Comparison of ENCODE assay signal across 1 cellular context in the genomic region with DNA sequence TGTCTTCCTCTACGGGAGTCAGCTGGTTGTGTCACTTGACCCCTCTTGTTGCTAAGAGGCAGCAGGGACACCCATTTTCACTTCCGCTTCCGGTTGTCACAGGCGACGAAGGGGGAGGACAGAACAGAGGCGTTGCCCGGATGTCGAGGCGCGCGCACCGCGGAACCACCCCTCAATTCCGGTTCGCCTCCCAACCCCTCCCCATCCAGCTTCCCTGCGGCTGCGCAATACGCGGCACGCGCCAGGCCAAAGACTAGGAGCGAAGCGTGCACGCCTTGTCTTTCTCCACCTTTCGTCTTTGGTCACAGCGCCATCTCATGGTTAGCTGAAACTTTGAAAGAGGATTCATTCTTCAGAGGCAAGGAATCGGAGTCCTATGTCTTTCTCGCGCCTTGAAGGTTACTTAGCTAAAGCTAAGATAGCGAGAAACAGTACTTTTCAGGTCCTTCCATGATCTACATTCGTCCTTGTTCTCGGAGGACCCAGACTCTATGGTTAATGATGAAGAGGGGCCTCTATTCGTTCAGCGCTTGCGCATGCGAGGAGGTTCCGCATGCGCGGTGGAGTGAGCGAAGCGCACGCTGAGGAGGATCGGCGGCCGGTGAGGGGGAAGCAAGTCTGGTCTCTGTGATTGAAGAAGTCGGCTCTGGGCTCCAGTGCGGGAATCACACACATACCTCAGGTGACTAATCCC.
TF ChIP-seq lines count a peak whose summit lies in the region.

A gene (minus strand): TSS at position 30 of the 694 bp plus-strand sequence. CDS start 106 bp downstream, outside the sequence.
A gene (plus strand): TSS at position 554 of the 694 bp plus-strand sequence. CDS start 4,440 bp downstream, outside the sequence.

TF ChIP-seq in HEK293, 187 proteins besides CTCF, POLR2A, EP300 and RAD21 (continued from another document):
- TF ChIP-seq, protein P1, sequence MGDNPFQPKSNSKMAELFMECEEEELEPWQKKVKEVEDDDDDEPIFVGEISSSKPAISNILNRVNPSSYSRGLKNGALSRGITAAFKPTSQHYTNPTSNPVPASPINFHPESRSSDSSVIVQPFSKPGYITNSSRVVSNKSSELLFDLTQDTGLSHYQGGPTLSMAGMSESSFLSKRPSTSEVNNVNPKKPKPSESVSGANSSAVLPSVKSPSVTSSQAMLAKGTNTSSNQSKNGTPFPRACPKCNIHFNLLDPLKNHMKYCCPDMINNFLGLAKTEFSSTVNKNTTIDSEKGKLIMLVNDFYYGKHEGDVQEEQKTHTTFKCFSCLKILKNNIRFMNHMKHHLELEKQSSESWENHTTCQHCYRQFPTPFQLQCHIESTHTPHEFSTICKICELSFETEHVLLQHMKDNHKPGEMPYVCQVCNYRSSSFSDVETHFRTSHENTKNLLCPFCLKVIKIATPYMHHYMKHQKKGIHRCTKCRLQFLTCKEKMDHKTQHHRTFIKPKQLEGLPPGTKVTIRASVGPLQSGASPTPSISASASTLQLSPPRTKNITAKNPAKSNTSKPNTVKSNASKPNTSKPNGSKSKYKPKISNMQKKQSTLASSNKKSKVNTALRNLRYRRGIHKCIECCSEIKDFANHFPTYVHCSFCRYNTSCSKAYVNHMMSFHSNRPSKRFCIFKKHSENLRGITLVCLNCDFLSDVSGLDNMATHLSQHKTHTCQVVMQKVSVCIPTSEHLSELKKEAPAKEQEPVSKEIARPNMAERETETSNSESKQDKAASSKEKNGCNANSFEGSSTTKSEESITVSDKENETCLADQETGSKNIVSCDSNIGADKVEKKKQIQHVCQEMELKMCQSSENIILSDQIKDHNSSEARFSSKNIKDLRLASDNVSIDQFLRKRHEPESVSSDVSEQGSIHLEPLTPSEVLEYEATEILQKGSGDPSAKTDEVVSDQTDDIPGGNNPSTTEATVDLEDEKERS (tag by site-specific recombination; IDR thresholded peaks at IDR 0.05), result no peak
- TF ChIP-seq, protein P2, sequence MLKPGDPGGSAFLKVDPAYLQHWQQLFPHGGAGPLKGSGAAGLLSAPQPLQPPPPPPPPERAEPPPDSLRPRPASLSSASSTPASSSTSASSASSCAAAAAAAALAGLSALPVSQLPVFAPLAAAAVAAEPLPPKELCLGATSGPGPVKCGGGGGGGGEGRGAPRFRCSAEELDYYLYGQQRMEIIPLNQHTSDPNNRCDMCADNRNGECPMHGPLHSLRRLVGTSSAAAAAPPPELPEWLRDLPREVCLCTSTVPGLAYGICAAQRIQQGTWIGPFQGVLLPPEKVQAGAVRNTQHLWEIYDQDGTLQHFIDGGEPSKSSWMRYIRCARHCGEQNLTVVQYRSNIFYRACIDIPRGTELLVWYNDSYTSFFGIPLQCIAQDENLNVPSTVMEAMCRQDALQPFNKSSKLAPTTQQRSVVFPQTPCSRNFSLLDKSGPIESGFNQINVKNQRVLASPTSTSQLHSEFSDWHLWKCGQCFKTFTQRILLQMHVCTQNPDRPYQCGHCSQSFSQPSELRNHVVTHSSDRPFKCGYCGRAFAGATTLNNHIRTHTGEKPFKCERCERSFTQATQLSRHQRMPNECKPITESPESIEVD (tag by site-specific recombination; IDR thresholded peaks at IDR 0.05), result no peak
- TF ChIP-seq ZFHX2 (tag by site-specific recombination; conservative IDR thresholded peaks at IDR 0.05) (no peak; the same call in 1 of the 2 replicates), SP3 (tag by site-specific recombination; IDR thresholded peaks at IDR 0.05) (peak; percentile 86), ZBTB7A (tag by site-specific recombination; IDR thresholded peaks at IDR 0.05; ENCODE audit: low read depth) (no peak), ZNF624 (tag by site-specific recombination; IDR thresholded peaks at IDR 0.05) (no peak), ZNF529 (tag by site-specific recombination; IDR thresholded peaks at IDR 0.05; ENCODE audit: insufficient replicate concordance) (no peak), ZNF214 (tag by site-specific recombination; IDR thresholded peaks at IDR 0.05; ENCODE audit: borderline replicate concordance) (no peak), ZNF366 (tag by site-specific recombination; conservative IDR thresholded peaks at IDR 0.05) (0 out of 2 replicates have a peak, but pooled peaks have one; percentile 34), BCL11A (tag by site-specific recombination; IDR thresholded peaks at IDR 0.05; ENCODE audit: low read depth) (no peak), SP2 (tag by site-specific recombination; IDR thresholded peaks at IDR 0.05) (peak; percentile 96)
